Comparison of ENCODE assay signal across 2 cellular contexts in genomic region chr6:105952326-105952725, GRCh38.
TF ChIP-seq lines count a peak whose summit lies in the region.

No MANE protein-coding gene starts in this region.

TF ChIP-seq in GM23338, 12 proteins besides CTCF, POLR2A, EP300 and RAD21:
- TF ChIP-seq REST (IDR thresholded peaks at IDR 0.05; ENCODE audit: unreplicated experiment) = no peak
- TF ChIP-seq CREB1 (CRISPR knock-in tag; IDR thresholded peaks at IDR 0.05; ENCODE audit: low read depth) = no peak
- no peak for TF ChIP-seq STAT1 (IDR thresholded peaks at IDR 0.05; ENCODE audit: unreplicated experiment)
- TF ChIP-seq ETS1 (IDR thresholded peaks at IDR 0.05) = no peak
- no peak for TF ChIP-seq NANOG (IDR thresholded peaks at IDR 0.05; ENCODE audit: borderline replicate concordance)
- TF ChIP-seq JUNB (IDR thresholded peaks at IDR 0.05; ENCODE audit: unreplicated experiment) = no peak
- no peak for TF ChIP-seq ZNF331 (CRISPR knock-in tag; IDR thresholded peaks at IDR 0.05; ENCODE audit: low read depth)
- no peak for TF ChIP-seq ZNF462 (CRISPR knock-in tag; IDR thresholded peaks at IDR 0.05)
- TF ChIP-seq POLR2AphosphoS5 (IDR thresholded peaks at IDR 0.05; ENCODE audit: low read depth) = no peak

TF ChIP-seq in H1, 55 proteins besides CTCF, POLR2A, EP300 and RAD21:
- TF ChIP-seq GABPA (IDR thresholded peaks at IDR 0.05; ENCODE audit: borderline replicate concordance, insufficient read depth, low read length) = no peak
- no peak for TF ChIP-seq CEBPB (IDR thresholded peaks at IDR 0.05; ENCODE audit: low read depth, low read length)
- no peak for TF ChIP-seq ASH2L (IDR thresholded peaks at IDR 0.05; ENCODE audit: low read length)
- no peak for TF ChIP-seq EGR1 (IDR thresholded peaks at IDR 0.05; ENCODE audit: borderline replicate concordance, low read depth, low read length)
- no peak for TF ChIP-seq JUN (IDR thresholded peaks at IDR 0.05; ENCODE audit: low read depth, low read length)
- TF ChIP-seq HDAC6 (IDR thresholded peaks at IDR 0.05; ENCODE audit: low read depth, low read length) = no peak
- TF ChIP-seq MAFK (IDR thresholded peaks at IDR 0.05; ENCODE audit: low read depth, low read length) = no peak
- no peak for TF ChIP-seq SRF (IDR thresholded peaks at IDR 0.05; ENCODE audit: low read depth, low read length)
- no peak for TF ChIP-seq KDM5A (IDR thresholded peaks at IDR 0.05; ENCODE audit: low read length)
- no peak for TF ChIP-seq JUND (IDR thresholded peaks at IDR 0.05; ENCODE audit: low read length)
- no peak for TF ChIP-seq SIRT6 (IDR thresholded peaks at IDR 0.05; ENCODE audit: low read length)
- no peak for TF ChIP-seq BCL11A (IDR thresholded peaks at IDR 0.05; ENCODE audit: low read depth in 2 of 2, low read length in 2 of 2)
- no peak for TF ChIP-seq SP1 (IDR thresholded peaks at IDR 0.05; ENCODE audit: low read depth, low read length)
- no peak for TF ChIP-seq YY1 (IDR thresholded peaks at IDR 0.05; ENCODE audit: low read depth, low read length)
- TF ChIP-seq FOSL1 (IDR thresholded peaks at IDR 0.05; ENCODE audit: insufficient read depth, low read depth, low read length) = no peak
- no peak for TF ChIP-seq E2F6 (IDR thresholded peaks at IDR 0.05)
TF ChIP-seq in H1: peak in this region for 0.
